ENCODE assay signal across 19 cellular contexts in the genomic region with DNA sequence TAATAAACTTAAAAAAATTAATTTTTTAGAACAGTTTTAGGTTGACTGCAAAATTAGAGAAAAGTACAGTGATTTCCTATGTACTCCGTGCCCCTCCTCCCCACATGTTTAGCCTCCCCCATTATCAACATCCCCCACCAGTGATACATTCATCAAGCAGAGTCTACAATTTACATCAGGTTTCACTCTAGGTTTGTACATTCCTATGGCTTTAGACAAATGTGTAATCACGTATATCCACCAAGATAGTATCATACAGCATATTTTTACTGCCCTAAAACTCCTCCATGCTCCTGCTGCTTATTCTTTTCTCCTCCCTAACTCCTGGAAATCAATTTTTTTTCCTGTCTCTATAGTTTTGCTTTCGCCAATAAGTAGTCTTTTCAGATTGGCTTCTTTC.
"Had no signal": no experiment of that assay in that cellular context is flagged by ENCODE, and none has a peak within 500 bp of the region (broad histone marks: within the 10 kb centered on the region; RNA-seq: fewer than 3 reads in every experiment).

No MANE protein-coding gene starts in this region.

- DNase-seq: Karpas-422, KG1, MG63, NCI-H1092, NCI-H1105 treated with DMSO at 0.1 percent for 48 hours, NCI-H1417 treated with DMSO at 0.1 percent for 48 hours, NCI-H146, NCI-H1694 treated with DMSO at 0.1 percent for 48 hours, NCI-H1930, NCI-H2081, NCI-H2107, NCI-H2227 treated with DMSO at 0.1 percent for 48 hours, NCI-H446, NCI-H510A, NCI-H524 treated with DMSO at 0.1 percent for 48 hours, NCI-H69, NCI-H774, SHP77, SK-N-SH had no signal
